Comparison of ENCODE assay signal across 16 cellular contexts in genomic region chr10:113300628-113301027, GRCh38.
A peak's percentile ranks its signal among the peaks of the same experiment; 100 is the strongest.
DNase-seq lines count a peak whose midpoint lies in the region; ATAC-seq and TF ChIP-seq lines count a peak whose summit lies in the region.
"Had no signal": no experiment of that assay in that cellular context is flagged by ENCODE, and none has a peak within 500 bp of the region (broad histone marks: within the 10 kb centered on the region; RNA-seq: fewer than 3 reads in every experiment).

No MANE protein-coding gene starts in this region.

- H3K4me3 ChIP-seq in OCI-LY7 (ENCODE audit: low read depth, low read length, poor library complexity, severe bottlenecking) (no peak overlapping the region), aorta (ENCODE audit: low read length in 2 of 2) (no peak overlapping the region)
- H3K4me3 ChIP-seq: A549, ovary, thyroid gland had no signal

- H4K20me1 ChIP-seq in OCI-LY7 (ENCODE audit: insufficient read depth, low read length): no peaks in the 10 kb centered on the region

- ATAC-seq in GM21360 (IDR thresholded peaks at IDR 0.05; ENCODE audit: unreplicated experiment) (peak; percentile 63), HG03066 (IDR thresholded peaks at IDR 0.05; ENCODE audit: low read depth, unreplicated experiment) (peak; percentile 72), aorta (ENCODE audit: low FRiP score) (no peak), omental fat pad (ENCODE audit: low FRiP score) (no peak)
- ATAC-seq: A549 had no signal

- H3K36me3 ChIP-seq in OCI-LY7 (ENCODE audit: insufficient read depth, low read length) (no peaks in the 10 kb centered on the region), aorta (ENCODE audit: control insufficient read depth in 1 of 2, insufficient read depth in 2 of 2, low read length in 1 of 2) (no peaks in the 10 kb centered on the region)
- H3K36me3 ChIP-seq: ovary, thyroid gland had no signal

- H3K27ac ChIP-seq in OCI-LY7 (ENCODE audit: low read depth, low read length, poor library complexity, severe bottlenecking): no peak overlapping the region
- no peak overlapping the region for H3K27ac ChIP-seq in aorta (ENCODE audit: low read depth in 1 of 2, low read length in 2 of 2)
- H3K27ac ChIP-seq: A549, KMS-11, ovary, thyroid gland had no signal

- H3K4me2 ChIP-seq in OCI-LY7 (ENCODE audit: low read length): no peak overlapping the region
- H3K4me2 ChIP-seq: A549, KMS-11 had no signal

- intact Hi-C loops in OCI-LY7 (cut with micrococcal nuclease; ENCODE audit: unreplicated experiment) (no loop called here), aorta (cut with DNase I) (no loop called here)

- no TSS peak for BruUV-seq in OCI-LY7 (replicated peaks; lab: Mats Ljungman, UMichigan)

- no peaks in the 10 kb centered on the region for H3K79me2 ChIP-seq in OCI-LY7 (ENCODE audit: insufficient read depth, low read depth, low read length)

- WGBS in aorta, 2 donors: 89 to 91% methylated on average over 3 of the region's 3 CpGs

- H2AFZ ChIP-seq in OCI-LY7 (ENCODE audit: low read length): peak overlapping the region; percentile 45; the same call in 1 of the 2 replicates

- H3K27me3 ChIP-seq in aorta (ENCODE audit: control insufficient read depth in 1 of 2, insufficient read depth in 2 of 2, low read length in 1 of 2): no peaks in the 10 kb centered on the region
- H3K27me3 ChIP-seq: ovary, thyroid gland had no signal

- H3K4me1 ChIP-seq in OCI-LY7 (ENCODE audit: insufficient read depth, low read length, poor library complexity, severe bottlenecking) (no peaks in the 10 kb centered on the region), aorta (ENCODE audit: control insufficient read depth in 1 of 2, insufficient read depth in 2 of 2, low read length in 2 of 2) (no peaks in the 10 kb centered on the region)

- H3K9me2 ChIP-seq in OCI-LY7 (ENCODE audit: insufficient read depth, low read length): no peaks in the 10 kb centered on the region

- H3K9me3 ChIP-seq in OCI-LY7 (ENCODE audit: low read length): no peaks in the 10 kb centered on the region
- no peaks in the 10 kb centered on the region for H3K9me3 ChIP-seq in aorta (ENCODE audit: control insufficient read depth, low read length)
- H3K9me3 ChIP-seq: A549, ovary, thyroid gland had no signal

- POLR2A ChIA-PET in OCI-LY7 (lab: Charles Lee): interaction anchor here (1.4 kb wide), 1 partner anchor 18 kb away, joined by 4 read pairs; no protein-coding TSS in a partner anchor

- CTCF ChIA-PET in OCI-LY7 (lab: Charles Lee; ENCODE audit: unreplicated experiment): no interaction called here

- TF ChIP-seq CTCF in OCI-LY7 (conservative IDR thresholded peaks at IDR 0.05; ENCODE audit: low read length) (no peak), omental fat pad (IDR thresholded peaks at IDR 0.05) (no peak)

- peak; percentile 82 for DNase-seq in CD1c-positive myeloid dendritic cell (ENCODE audit: extremely low spot score)
- peak; percentile 23 for DNase-seq in OCI-LY7 (ENCODE audit: low spot score)
- DNase-seq in aorta: no peak
- DNase-seq in DMS53 treated with DMSO at 0.1 percent for 48 hours (lab: John Stamatoyannopoulos, UW; ENCODE audit: unreplicated experiment): no peak
- DNase-seq in omental fat pad (ENCODE audit: low spot score): no peak
- no peak for DNase-seq in activated CD4-positive, alpha-beta T cell treated with anti-CD3 and anti-CD28 coated beads for 1 hour
- DNase-seq: activated CD4-positive, alpha-beta T cell treated with anti-CD3 and anti-CD28 coated beads for 4 hours; mesendoderm; NCI-H2107; NK-92 treated with Interleukin-12 subunit alpha and Interleukin-12 subunit beta, amount 100 ng/mL, for 24 hours; ovary; thyroid gland had no signal

Comparison
In these comparisons a context has a peak if more than half of its experiments do, and no peak if none do; other contexts are left out.
1. DNase-seq: peak in CD1c-positive myeloid dendritic cell (single experiment) and OCI-LY7 (single experiment); none in aorta (0 of 2), DMS53 treated with DMSO at 0.1 percent for 48 hours (single experiment), omental fat pad (single experiment) and activated CD4-positive, alpha-beta T cell treated with anti-CD3 and anti-CD28 coated beads for 1 hour (single experiment).
2. ATAC-seq: peak in GM21360 (single experiment) and HG03066 (single experiment); none in aorta (single experiment) and omental fat pad (single experiment).